30 cellular contexts compared by ENCODE assay signal in the genomic region with DNA sequence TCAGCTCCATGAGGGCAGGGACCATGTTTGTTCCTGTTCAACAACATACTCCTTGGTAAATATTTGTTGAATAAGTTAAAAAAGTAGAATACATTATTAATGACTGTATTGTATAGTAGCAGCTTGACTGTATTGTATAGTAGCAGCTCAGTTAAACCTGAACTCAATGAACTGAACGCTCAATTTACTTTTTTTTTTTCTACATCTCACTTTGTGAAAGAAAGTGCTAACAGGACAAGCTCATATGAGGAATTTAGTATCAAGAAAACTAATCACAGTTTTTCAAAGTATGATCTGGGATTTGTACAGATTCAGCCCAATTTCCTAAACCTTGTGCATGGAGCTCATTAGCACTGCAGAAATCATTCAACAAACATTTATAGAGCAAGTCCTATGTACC. TPM values are rescaled to one million over a fixed set of nuclear protein-coding genes. Genes with fewer than 3 reads are reported as not detected.
"Had no signal": no experiment of that assay in that cellular context is flagged by ENCODE, and none has a peak within 500 bp of the region (broad histone marks: within the 10 kb centered on the region; RNA-seq: fewer than 3 reads in every experiment).

No MANE protein-coding gene starts in this region.

- H3K4me1 ChIP-seq: psoas muscle, testis, tibial artery, transverse colon, upper lobe of right lung, uterus had no signal

- H3K27ac ChIP-seq: neural progenitor cell, ovary, parathyroid adenoma, psoas muscle, skin epidermis, suprapubic skin, testis, tibial artery, transverse colon, upper lobe of right lung, uterus had no signal

- H3K79me2 ChIP-seq: parathyroid adenoma had no signal

- H3K9me3 ChIP-seq: ovary, psoas muscle, suprapubic skin, testis, transverse colon, upper lobe of right lung, uterus had no signal

- H3K4me2 ChIP-seq: neural progenitor cell had no signal

- H3K36me3 ChIP-seq: neural progenitor cell, ovary, suprapubic skin, tibial artery, transverse colon, upper lobe of right lung, uterus had no signal

- H3K4me3 ChIP-seq: neural progenitor cell, ovary, psoas muscle, skin epidermis, suprapubic skin, testis, tibial artery, transverse colon, upper lobe of right lung, uterus had no signal

- H2AFZ ChIP-seq: neural progenitor cell, parathyroid adenoma had no signal

- ATAC-seq: naive thymus-derived CD4-positive, alpha-beta T cell; natural killer cell; psoas muscle; right cardiac atrium; sciatic nerve; stimulated activated effector memory CD8-positive, alpha-beta T cell treated with anti-CD3 and anti-CD28 coated beads, Interleukin-12 subunit alpha, Interleukin-12 subunit beta, amount 100 ng/mL, for 72 hours; stimulated activated naive B cell treated with anti-CD40 and anti-IgM and Interleukin-4, amounts not matched to agents 10 μg/mL and 1 μg/mL and 100 μg/mL, for 72 hours; stimulated activated naive CD8-positive, alpha-beta T cell treated with anti-CD3 and anti-CD28 coated beads, Interleukin-15, amount 100 ng/mL, for 72 hours; stimulated activated naive CD8-positive, alpha-beta T cell treated with anti-CD3 and anti-CD28 coated beads, Interleukin-15, Interleukin-2, amounts not matched to agents 100 U/mL and 50 U/mL, for 24 hours had no signal

- DNase-seq: naive thymus-derived CD4-positive, alpha-beta T cell; natural killer cell; occipital lobe; ovary; posterior cingulate gyrus; psoas muscle; right cardiac atrium; stimulated activated CD4-positive, alpha-beta T cell treated with anti-CD3 and anti-CD28 coated beads, Interleukin-15, amount 100 ng/mL, for 24 hours; stimulated activated CD4-positive, alpha-beta T cell treated with anti-CD3 and anti-CD28 coated beads, Interleukin-2, amount 100 ng/mL, for 24 hours; stimulated activated CD4-positive, alpha-beta T cell treated with anti-CD3 and anti-CD28 coated beads, Interleukin-2, amount 100 ng/mL, for 48 hours; stimulated activated CD4-positive, alpha-beta T cell treated with anti-CD3 and anti-CD28 coated beads, Interleukin-4, amount 100 ng/mL, for 24 hours; stimulated activated naive B cell treated with anti-CD40 and anti-IgM and Interleukin-4, amounts not matched to agents 10 μg/mL and 1 μg/mL and 100 μg/mL, for 72 hours; stimulated activated naive CD8-positive, alpha-beta T cell treated with anti-CD3 and anti-CD28 coated beads, Interleukin-15, amount 100 ng/mL, for 72 hours; stimulated activated naive CD8-positive, alpha-beta T cell treated with anti-CD3 and anti-CD28 coated beads, Interleukin-15, Interleukin-2, amounts not matched to agents 100 U/mL and 50 U/mL, for 24 hours; substantia nigra; testis; tibial artery; transverse colon; upper lobe of right lung; uterus had no signal

- H3K27me3 ChIP-seq: ovary, testis had no signal

RNA-seq across cellular contexts. Expression of gene NR2E1, which starts 38.8 kb away (rescaled TPM):
- total RNA-seq: naive thymus-derived CD4-positive, alpha-beta T cell; natural killer cell; osteoblast; ovary; progenitor cell of endocrine pancreas; psoas muscle; renal cortical epithelial cell; right cardiac atrium; sciatic nerve; transverse colon; upper lobe of right lung; urinary bladder; uterus had no signal
- polyA plus RNA-seq: naive thymus-derived CD4-positive, alpha-beta T cell; right cardiac atrium; urinary bladder had no signal
